28 cellular contexts compared by ENCODE assay signal in the genomic region with DNA sequence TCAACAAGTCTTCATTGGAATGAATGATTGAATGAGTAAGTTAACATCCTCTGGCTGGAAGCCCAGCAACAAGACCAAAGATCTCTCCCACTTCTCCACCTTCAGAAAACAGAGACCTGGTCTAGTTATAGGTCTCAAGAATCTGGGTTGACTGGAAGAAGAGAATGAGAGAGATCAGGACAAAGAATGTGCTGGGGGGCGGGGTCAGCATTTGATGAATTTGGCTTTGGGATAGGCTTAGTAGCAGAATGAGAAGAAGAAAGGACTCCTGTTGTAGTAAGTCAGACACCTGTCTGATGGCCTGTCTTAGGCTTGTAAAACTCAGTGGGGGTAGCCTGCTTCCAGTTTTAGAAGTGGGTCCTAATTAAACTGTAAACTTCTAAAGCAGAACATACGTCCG.
"Had no signal": no experiment of that assay in that cellular context is flagged by ENCODE, and none has a peak within 500 bp of the region (broad histone marks: within the 10 kb centered on the region; RNA-seq: fewer than 3 reads in every experiment).

No MANE protein-coding gene starts in this region.

- H3K27ac Mint-ChIP-seq: mesothelial cell of epicardium; naive B cell; stimulated activated effector memory CD8-positive, alpha-beta T cell treated with anti-CD3 and anti-CD28 coated beads, Interleukin-12 subunit alpha, Interleukin-12 subunit beta, amount 100 ng/mL, for 72 hours had no signal

- H3K4me3 Mint-ChIP-seq: mesothelial cell of epicardium; nephron; stimulated activated effector memory CD8-positive, alpha-beta T cell treated with anti-CD3 and anti-CD28 coated beads, Interleukin-12 subunit alpha, Interleukin-12 subunit beta, amount 100 ng/mL, for 72 hours had no signal

- H3K36me3 Mint-ChIP-seq: mesothelial cell of epicardium; naive B cell; stimulated activated effector memory CD8-positive, alpha-beta T cell treated with anti-CD3 and anti-CD28 coated beads, Interleukin-12 subunit alpha, Interleukin-12 subunit beta, amount 100 ng/mL, for 72 hours had no signal

- ATAC-seq: left lung; mucosa of descending colon; psoas muscle; right cardiac atrium; stimulated activated effector memory CD8-positive, alpha-beta T cell treated with anti-CD3 and anti-CD28 coated beads, Interleukin-12 subunit alpha, Interleukin-12 subunit beta, amount 100 ng/mL, for 72 hours had no signal

- DNase-seq: dermis blood vessel endothelial cell; effector memory CD4-positive, alpha-beta T cell; head of caudate nucleus; left lung; mesenchymal stem cell; mucosa of descending colon; naive B cell; nucleus accumbens; ovary; posterior cingulate gyrus; psoas muscle; right cardiac atrium; sigmoid colon; stimulated activated CD4-positive, alpha-beta T cell treated with anti-CD3 and anti-CD28 coated beads, Interleukin-2, amount 100 ng/mL, for 24 hours; stimulated activated CD4-positive, alpha-beta T cell treated with anti-CD3 and anti-CD28 coated beads, Interleukin-4, amount 100 ng/mL, for 24 hours; stimulated activated naive CD4-positive, alpha-beta T cell treated with Interleukin-2 at 50 U/mL for 16 hours; stomach; testis; tibial artery; upper lobe of left lung had no signal

- H3K36me3 ChIP-seq: left lung, ovary, sigmoid colon, tibial artery, upper lobe of left lung had no signal

- H3K4me1 Mint-ChIP-seq: stimulated activated effector memory CD8-positive, alpha-beta T cell treated with anti-CD3 and anti-CD28 coated beads, Interleukin-12 subunit alpha, Interleukin-12 subunit beta, amount 100 ng/mL, for 72 hours had no signal

- FAIRE-seq: endometrium, frontal cortex, keratinocyte, urothelium cell line had no signal

- H3K27ac ChIP-seq: coronary artery, left lung, ovary, psoas muscle, sigmoid colon, stomach, testis, tibial artery, upper lobe of left lung had no signal

- H3K9me3 Mint-ChIP-seq: mesothelial cell of epicardium; naive B cell; nephron; stimulated activated effector memory CD8-positive, alpha-beta T cell treated with anti-CD3 and anti-CD28 coated beads, Interleukin-12 subunit alpha, Interleukin-12 subunit beta, amount 100 ng/mL, for 72 hours had no signal

- H3K27me3 ChIP-seq: ovary, sigmoid colon, stomach, testis, tibial artery, upper lobe of left lung had no signal

- H3K9me3 ChIP-seq: left lung, mucosa of descending colon, ovary, psoas muscle, sigmoid colon, stomach, testis, tibial artery, upper lobe of left lung had no signal

- H3K4me3 ChIP-seq: coronary artery, left lung, mucosa of descending colon, ovary, psoas muscle, sigmoid colon, stomach, testis, tibial artery, upper lobe of left lung had no signal

- H3K4me1 ChIP-seq: left lung, psoas muscle, upper lobe of left lung had no signal
